17 cellular contexts compared by ENCODE assay signal in genomic region chr11:41522391-41522790, GRCh38.
DNase-seq lines count a peak whose midpoint lies in the region; ATAC-seq and TF ChIP-seq lines count a peak whose summit lies in the region.
"Had no signal": no experiment of that assay in that cellular context is flagged by ENCODE, and none has a peak within 500 bp of the region (broad histone marks: within the 10 kb centered on the region; RNA-seq: fewer than 3 reads in every experiment).

No MANE protein-coding gene starts in this region.

- POLR2A ChIA-PET in SK-N-SH (lab: Yijun Ruan, JAX) = no interaction called here

- H3K9ac ChIP-seq in SK-N-SH = no peak overlapping the region
- no peak overlapping the region for H3K9ac ChIP-seq in endodermal cell (ENCODE audit: extremely low read depth, low read length, poor library complexity, severe bottlenecking)

- no peaks in the 10 kb centered on the region for H3K9me2 ChIP-seq in SK-N-SH

- H3K4me3 Mint-ChIP-seq in endodermal cell = no peak overlapping the region
- H3K4me3 Mint-ChIP-seq: CD14-positive monocyte had no signal

- H3K4me3 ChIP-seq in SK-N-SH (ENCODE audit: low read depth in 2 of 2, low read length in 1 of 2) (no peak overlapping the region), endodermal cell (ENCODE audit: low read length) (no peak overlapping the region)
- H3K4me3 ChIP-seq: GM12878, K562 had no signal

- TF ChIP-seq RAD21 in SK-N-SH (IDR thresholded peaks at IDR 0.05; ENCODE audit: low read length) = no peak

- H3K4me1 Mint-ChIP-seq in endodermal cell = peaks cover 3% of the 10 kb centered on the region
- H3K4me1 Mint-ChIP-seq: CD14-positive monocyte had no signal

- no peaks in the 10 kb centered on the region for H3K9me3 ChIP-seq in SK-N-SH
- H3K9me3 ChIP-seq in endodermal cell (ENCODE audit: control insufficient read depth, low read length) = no peaks in the 10 kb centered on the region

- no peaks in the 10 kb centered on the region for H3F3A ChIP-seq in SK-N-SH (replicated peaks; ENCODE audit: insufficient read depth)

- H3K4me1 ChIP-seq in SK-N-SH (ENCODE audit: control insufficient read depth in 1 of 2, insufficient read depth in 2 of 2, low read depth in 1 of 2, low read length in 1 of 2) (no peaks in the 10 kb centered on the region), endodermal cell (ENCODE audit: control insufficient read depth, insufficient read depth, low read length) (peaks cover 3% of the 10 kb centered on the region)

- CTCF ChIA-PET in SK-N-SH (lab: Yijun Ruan, JAX) = interaction anchor here (0.7 kb wide), 1 partner anchor 707 kb away, joined by 3 read pairs; no protein-coding TSS in a partner anchor

- H2AFZ ChIP-seq in SK-N-SH (ENCODE audit: low read depth) = no peak overlapping the region

- no peak overlapping the region for H3K4me2 ChIP-seq in SK-N-SH

- H3K27ac Mint-ChIP-seq in endodermal cell = peak overlapping the region; percentile 77
- H3K27ac Mint-ChIP-seq: CD14-positive monocyte had no signal

- TF ChIP-seq CTCF in SK-N-SH (IDR thresholded peaks at IDR 0.05) = no peak
- no peak for TF ChIP-seq CTCF in endodermal cell (conservative IDR thresholded peaks at IDR 0.05)

- H3K27ac ChIP-seq in SK-N-SH (ENCODE audit: low read depth in 2 of 2, low read length in 1 of 2) (peak overlapping the region in 1 of 2 experiments; percentile 34; a peak in 2 of 4 replicates), endodermal cell (ENCODE audit: low read depth, low read length) (no peak overlapping the region)

- no peaks in the 10 kb centered on the region for H3K79me2 ChIP-seq in SK-N-SH (ENCODE audit: insufficient read depth)

- no peaks in the 10 kb centered on the region for H4K20me1 ChIP-seq in SK-N-SH (ENCODE audit: insufficient read depth)

- no peak for ATAC-seq in SK-N-SH treated with all-trans-retinoic acid at 6 μM for 48 hours
- no peak for ATAC-seq in GM18520 (IDR thresholded peaks at IDR 0.05; ENCODE audit: unreplicated experiment)
- no peak for ATAC-seq in GM21390 (IDR thresholded peaks at IDR 0.05; ENCODE audit: unreplicated experiment)
- ATAC-seq: GM12878, K562 had no signal

- no peaks in the 10 kb centered on the region for H3K36me3 Mint-ChIP-seq in endodermal cell (ENCODE audit: low read depth)
- H3K36me3 Mint-ChIP-seq: CD14-positive monocyte had no signal

- DNase-seq in SK-N-SH = no peak
- DNase-seq in RKO (ENCODE audit: low spot score) = peak; percentile 1
- DNase-seq in endodermal cell = no peak
- DNase-seq in non-pigmented ciliary epithelial cell (ENCODE audit: low read depth) = peak; percentile 28
- no peak for DNase-seq in RPMI8226
- DNase-seq: 8988T, COR-L47, DMS153, NCI-H1105, NCI-H187, SHP77 treated with DMSO at 0.1 percent for 48 hours had no signal

- no peaks in the 10 kb centered on the region for H3K27me3 Mint-ChIP-seq in endodermal cell (ENCODE audit: insufficient read depth)

- H3K9me3 Mint-ChIP-seq in endodermal cell = no peaks in the 10 kb centered on the region

- H3K27me3 ChIP-seq in SK-N-SH (ENCODE audit: insufficient read depth) = no peaks in the 10 kb centered on the region
- H3K27me3 ChIP-seq in endodermal cell (ENCODE audit: control insufficient read depth, insufficient read depth, low read length, poor library complexity, severe bottlenecking) = no peaks in the 10 kb centered on the region

- H3K36me3 ChIP-seq in SK-N-SH (replicated peaks in 1 of 2; ENCODE audit: control insufficient read depth in 1 of 2, insufficient read depth in 2 of 2, low read length in 1 of 2) (no peaks in the 10 kb centered on the region), endodermal cell (ENCODE audit: control insufficient read depth, insufficient read depth, low read length) (no peaks in the 10 kb centered on the region)

- no peak for TF ChIP-seq EP300 in SK-N-SH (IDR thresholded peaks at IDR 0.05; ENCODE audit: borderline replicate concordance in 1 of 2, low read depth in 1 of 2, low read length in 1 of 2)

TF ChIP-seq in SK-N-SH treated with all-trans-retinoic acid at 6 μM for 48 hours, 23 proteins besides CTCF, POLR2A, EP300 and RAD21:
- no peak for TF ChIP-seq PPARA (CRISPR knock-in tag; IDR thresholded peaks at IDR 0.05; ENCODE audit: borderline replicate concordance)
- peak; percentile 61 for TF ChIP-seq ISL1 (CRISPR knock-in tag; IDR thresholded peaks at IDR 0.05)

TF ChIP-seq in SK-N-SH, 30 proteins besides CTCF, POLR2A, EP300 and RAD21:
- no peak for TF ChIP-seq TEAD4 (IDR thresholded peaks at IDR 0.05; ENCODE audit: borderline replicate concordance, insufficient read depth)
- no peak for TF ChIP-seq RFX5 (IDR thresholded peaks at IDR 0.05; ENCODE audit: low read length)
- no peak for TF ChIP-seq IRF3 (IDR thresholded peaks at IDR 0.05; ENCODE audit: low read depth, low read length)
- no peak for TF ChIP-seq SMC3 (IDR thresholded peaks at IDR 0.05; ENCODE audit: low read depth, low read length)
- TF ChIP-seq GABPA (IDR thresholded peaks at IDR 0.05; ENCODE audit: low read depth) = no peak
- TF ChIP-seq USF1 (IDR thresholded peaks at IDR 0.05; ENCODE audit: borderline replicate concordance, low read depth) = no peak
- no peak for TF ChIP-seq RCOR1 (IDR thresholded peaks at IDR 0.05; ENCODE audit: low read length)
- no peak for TF ChIP-seq TCF12 (IDR thresholded peaks at IDR 0.05)
- no peak for TF ChIP-seq TAF1 (IDR thresholded peaks at IDR 0.05; ENCODE audit: borderline replicate concordance, low read depth, low read length)
- no peak for TF ChIP-seq MAX (IDR thresholded peaks at IDR 0.05; ENCODE audit: low read depth)
- no peak for TF ChIP-seq NRF1 (IDR thresholded peaks at IDR 0.05; ENCODE audit: low read depth, low read length)
- TF ChIP-seq ELF1 (IDR thresholded peaks at IDR 0.05) = no peak
- no peak for TF ChIP-seq CHD2 (IDR thresholded peaks at IDR 0.05; ENCODE audit: low read length, partially characterized antibody)
- no peak for TF ChIP-seq FOXJ3 (CRISPR knock-in tag; IDR thresholded peaks at IDR 0.05)
- TF ChIP-seq ZBTB33 (IDR thresholded peaks at IDR 0.05; ENCODE audit: borderline replicate concordance, low read depth) = no peak
- TF ChIP-seq NFIC (IDR thresholded peaks at IDR 0.05; ENCODE audit: borderline replicate concordance) = no peak
- TF ChIP-seq RXRA (IDR thresholded peaks at IDR 0.05; ENCODE audit: borderline replicate concordance, low read depth) = no peak
- TF ChIP-seq MXI1 (IDR thresholded peaks at IDR 0.05; ENCODE audit: low read depth, low read length) = no peak
- no peak for TF ChIP-seq SIN3A (IDR thresholded peaks at IDR 0.05; ENCODE audit: borderline replicate concordance, low read depth, low read length)

Comparison
In these comparisons a context has a peak if more than half of its experiments do, and no peak if none do; other contexts are left out.
1. DNase-seq: peak in RKO (single experiment) and non-pigmented ciliary epithelial cell (single experiment); none in SK-N-SH (single experiment), endodermal cell (single experiment) and RPMI8226 (single experiment).